Comparison of ENCODE assay signal across 8 cellular contexts in genomic region chr22:36160499-36160942, GRCh38. TPM values are rescaled to one million over a fixed set of nuclear protein-coding genes. Genes with fewer than 3 reads are reported as not detected.
A peak's percentile ranks its signal among the peaks of the same experiment; 100 is the strongest.
DNase-seq lines count a peak whose midpoint lies in the region; TF ChIP-seq lines count a peak whose summit lies in the region.

APOL3 (minus strand) TSS chr22:36160755; CDS start chr22:36149055, 11,700 bp downstream.

- in situ Hi-C loops in brain microvascular endothelial cell (cut with HindIII; ENCODE audit: low pct_ligation_motif_present, low sequenced_read_pairs): loop anchor here (25.0 kb wide), 1 partner anchor 102 kb away; the partner anchor contains the start of gene APOL1

- no peaks in the 10 kb centered on the region for H3K9me2 ChIP-seq in OCI-LY7 (ENCODE audit: insufficient read depth, low read length)

- peak within 1 kb of the TSS; percentile 71 for H3K4me2 ChIP-seq in OCI-LY7 (ENCODE audit: low read length)

- DNase-seq in Daoy (ENCODE audit: low read depth): peak; percentile 77
- peak; percentile 53 for DNase-seq in OCI-LY7 (ENCODE audit: low spot score)
- DNase-seq in brain microvascular endothelial cell: peak; percentile 45
- DNase-seq in lower leg skin (ENCODE audit: low spot score in 2 of 2): peak; percentile 89 to 96
- peak; percentile 88 to 91 for DNase-seq in suprapubic skin (ENCODE audit: low spot score in 2 of 2)
- DNase-seq in SIG-M5 (lab: John Stamatoyannopoulos, UW): no peak
- no peak for DNase-seq in cortex of kidney (lab: John Stamatoyannopoulos, UW)
- DNase-seq in NCI-H1436 (lab: John Stamatoyannopoulos, UW): no peak

- H2AFZ ChIP-seq in OCI-LY7 (ENCODE audit: low read length): peak within 1 kb of the TSS; percentile 75; the same call in 1 of the 2 replicates

- H3K27me3 ChIP-seq in brain microvascular endothelial cell (replicated peaks) (no peaks in the 10 kb centered on the region), suprapubic skin (no peaks in the 10 kb centered on the region)

- no peaks in the 10 kb centered on the region for H3K36me3 ChIP-seq in OCI-LY7 (ENCODE audit: insufficient read depth, low read length)
- no peaks in the 10 kb centered on the region for H3K36me3 ChIP-seq in brain microvascular endothelial cell (replicated peaks)
- no peaks in the 10 kb centered on the region for H3K36me3 ChIP-seq in suprapubic skin

- no peaks in the 10 kb centered on the region for H3K9me3 ChIP-seq in OCI-LY7 (ENCODE audit: low read length)
- H3K9me3 ChIP-seq in suprapubic skin: no peaks in the 10 kb centered on the region

- TF ChIP-seq EP300 in suprapubic skin (IDR thresholded peaks at IDR 0.05): no peak

- CTCF ChIA-PET in OCI-LY7 (lab: Charles Lee; ENCODE audit: unreplicated experiment): interaction anchor here (0.7 to 1.2 kb wide), 4 partner anchors 18 to 124 kb away, joined by 3 to 4 read pairs (median 3); partner anchors contain the start of gene APOL2

- TF ChIP-seq CTCF in OCI-LY7 (conservative IDR thresholded peaks at IDR 0.05; ENCODE audit: low read length) (no peak), brain microvascular endothelial cell (IDR thresholded peaks at IDR 0.05; ENCODE audit: low read depth, low read length, missing control alignments) (no peak), lower leg skin (IDR thresholded peaks at IDR 0.05) (no peak), suprapubic skin (IDR thresholded peaks at IDR 0.05) (no peak)

- intact Hi-C loops in OCI-LY7 (cut with micrococcal nuclease; ENCODE audit: unreplicated experiment) (loop anchor here (5.0 kb wide), 1 partner anchor 77 kb away; the partner anchor contains the start of gene APOL2), lower leg skin (cut with DNase I; ENCODE audit: low total_unique reads) (no loop called here)

- no peaks in the 10 kb centered on the region for H3K79me2 ChIP-seq in OCI-LY7 (ENCODE audit: insufficient read depth, low read depth, low read length)

- POLR2A ChIA-PET in OCI-LY7 (lab: Charles Lee): interaction anchor here (0.5 to 1.5 kb wide), 2 partner anchors 17 to 443 kb away, joined by 3 to 7 read pairs; partner anchors contain the start of gene APOL5

- TF ChIP-seq POLR2A in lower leg skin (IDR thresholded peaks at IDR 0.05): no peak
- peak in 1 of 2 donors; percentile 44 for TF ChIP-seq POLR2A in suprapubic skin (IDR thresholded peaks at IDR 0.05)

- H3K4me3 ChIP-seq in OCI-LY7 (ENCODE audit: low read depth, low read length, poor library complexity, severe bottlenecking): peak within 1 kb of the TSS; percentile 64
- H3K4me3 ChIP-seq in brain microvascular endothelial cell (ENCODE audit: low read depth, low read length): no peak within 1 kb of the TSS
- peak within 1 kb of the TSS; percentile 34 for H3K4me3 ChIP-seq in lower leg skin (ENCODE audit: low read depth, poor library complexity, severe bottlenecking)
- H3K4me3 ChIP-seq in suprapubic skin: peak within 1 kb of the TSS; percentile 50

- H3K4me1 ChIP-seq in OCI-LY7 (ENCODE audit: insufficient read depth, low read length, poor library complexity, severe bottlenecking): peaks cover 69% of the 10 kb centered on the region
- H3K4me1 ChIP-seq in suprapubic skin: peaks cover 68% of the 10 kb centered on the region

- no TSS peak for BruUV-seq in OCI-LY7 (replicated peaks; lab: Mats Ljungman, UMichigan)

- peak within 1 kb of the TSS; percentile 55 for H3K27ac ChIP-seq in OCI-LY7 (ENCODE audit: low read depth, low read length, poor library complexity, severe bottlenecking)
- H3K27ac ChIP-seq in brain microvascular endothelial cell: no peak within 1 kb of the TSS
- peak within 1 kb of the TSS; percentile 79 for H3K27ac ChIP-seq in suprapubic skin

- WGBS in lower leg skin, 2 donors: 13 to 33% methylated on average over 3 of the region's 3 CpGs
- 4% methylated on average over 3 of the region's 3 CpGs for WGBS in suprapubic skin

- H4K20me1 ChIP-seq in OCI-LY7 (ENCODE audit: insufficient read depth, low read length): no peaks in the 10 kb centered on the region

RNA-seq across cellular contexts. Expression of gene APOL3, which starts in this region (rescaled TPM):
- total RNA-seq in Daoy (2014; rRNA removed; shearing (Covaris generic)): 9.6 and 19.0 TPM in 2 replicates
- 9.9 and 10.7 TPM in 2 replicates for total RNA-seq in OCI-LY7 (2014; rRNA removed; shearing (Covaris generic))
- 14.4 and 19.6 TPM in 2 replicates for total RNA-seq in OCI-LY7 (2022)
- total RNA-seq in lower leg skin: 10 to 100 TPM; 29.5 to 55.9 (median 39.6) TPM
- total RNA-seq in suprapubic skin: 10 to 100 TPM; 29.7 to 46.7 (median 34.0) TPM

Comparison
In these comparisons a context has a peak if more than half of its experiments do, and no peak if none do; other contexts are left out.
1. DNase-seq: peak in Daoy (single experiment), OCI-LY7 (single experiment), brain microvascular endothelial cell (single experiment), lower leg skin (2 of 2) and suprapubic skin (2 of 2); none in SIG-M5 (single experiment), cortex of kidney (single experiment) and NCI-H1436 (single experiment).